Comparison of ENCODE assay signal across 15 cellular contexts in genomic region chr5:176454724-176455394, GRCh38. TPM values are rescaled to one million over a fixed set of nuclear protein-coding genes. Genes with fewer than 3 reads are reported as not detected.
DNase-seq lines count a peak whose midpoint lies in the region; ATAC-seq and TF ChIP-seq lines count a peak whose summit lies in the region.
"Had no signal": no experiment of that assay in that cellular context is flagged by ENCODE, and none has a peak within 500 bp of the region (broad histone marks: within the 10 kb centered on the region; RNA-seq: fewer than 3 reads in every experiment).

No MANE protein-coding gene starts in this region.

- H2BK15ac ChIP-seq in neuronal stem cell (ENCODE audit: low read length) = no peak overlapping the region

- H3K4me1 Mint-ChIP-seq in activated naive CD4-positive, alpha-beta T cell treated with anti-CD3 and anti-CD28 coated beads, Interleukin-2, amount 10 ng/mL, durations not matched to agents 7 days and 5 days = peaks cover 19% of the 10 kb centered on the region
- H3K4me1 Mint-ChIP-seq in neural progenitor cell = no peaks in the 10 kb centered on the region
- H3K4me1 Mint-ChIP-seq: GM23338, H9 had no signal

- peaks cover 4% of the 10 kb centered on the region for H3K79me1 ChIP-seq in neuronal stem cell (ENCODE audit: low read depth, low read length)

- H3K9ac ChIP-seq in neural progenitor cell (no peak overlapping the region), neuronal stem cell (ENCODE audit: low read depth, low read length, poor library complexity) (no peak overlapping the region)
- H3K9ac ChIP-seq: BLaER1 had no signal

- no peak overlapping the region for H2AFZ ChIP-seq in neural progenitor cell (replicated peaks)
- H2AFZ ChIP-seq in neuronal stem cell (ENCODE audit: low read length) = no peak overlapping the region
- H2AFZ ChIP-seq: GM23338 had no signal

- H3K4me3 ChIP-seq in neural progenitor cell (no peak overlapping the region), neuronal stem cell (ENCODE audit: low read length in 2 of 2) (no peak overlapping the region)
- H3K4me3 ChIP-seq: BLaER1, GM23338 had no signal

- H3K23ac ChIP-seq in neuronal stem cell (ENCODE audit: low read depth, low read length, poor library complexity) = no peak overlapping the region

- H3K27me3 ChIP-seq in neural progenitor cell (no peaks in the 10 kb centered on the region), neuronal stem cell (ENCODE audit: control insufficient read depth in 3 of 3, insufficient read depth in 3 of 3, low read depth in 1 of 3, low read length in 3 of 3) (no peaks in the 10 kb centered on the region)
- H3K27me3 ChIP-seq: BLaER1 had no signal

- H2BK120ac ChIP-seq in neuronal stem cell (ENCODE audit: low read depth, low read length) = no peak overlapping the region

- no peaks in the 10 kb centered on the region for H3F3A ChIP-seq in neural progenitor cell (ENCODE audit: low read depth)

- no peak overlapping the region for H2AK5ac ChIP-seq in neuronal stem cell (ENCODE audit: low read depth, low read length)

- no peak for TF ChIP-seq CTCF in neural progenitor cell (IDR thresholded peaks at IDR 0.05)

- H4K91ac ChIP-seq in neuronal stem cell (ENCODE audit: low read depth, low read length, poor library complexity) = no peak overlapping the region

- no peak overlapping the region for H3K14ac ChIP-seq in neuronal stem cell (ENCODE audit: low read length)

- no peak overlapping the region for H4K8ac ChIP-seq in neuronal stem cell (ENCODE audit: low read depth, low read length)

- no peak overlapping the region for H3K4ac ChIP-seq in neuronal stem cell (ENCODE audit: low read length)

- H3K27ac Mint-ChIP-seq in activated naive CD4-positive, alpha-beta T cell treated with anti-CD3 and anti-CD28 coated beads, Interleukin-2, amount 10 ng/mL, durations not matched to agents 7 days and 5 days = peak overlapping the region; percentile 49
- H3K27ac Mint-ChIP-seq in activated naive CD4-positive, alpha-beta T cell treated with anti-CD3 and anti-CD28 coated beads, Interleukin-2, amount 50 U/mL, for 72 hours = no peak overlapping the region
- peak overlapping the region; percentile 51 for H3K27ac Mint-ChIP-seq in neural progenitor cell
- H3K27ac Mint-ChIP-seq: GM23338 had no signal

- H3K4me1 ChIP-seq in neural progenitor cell = no peaks in the 10 kb centered on the region
- H3K4me1 ChIP-seq in neuronal stem cell (ENCODE audit: control insufficient read depth in 2 of 2, insufficient read depth in 1 of 2, low read depth in 1 of 2, low read length in 2 of 2) = no peaks in the 10 kb centered on the region

- peaks cover 24% of the 10 kb centered on the region for H4K20me1 ChIP-seq in neural progenitor cell (ENCODE audit: low read depth)

- H3K9me3 ChIP-seq in neural progenitor cell (ENCODE audit: low read depth) = no peaks in the 10 kb centered on the region
- H3K9me3 ChIP-seq in neuronal stem cell (replicated peaks in 1 of 2; ENCODE audit: control insufficient read depth in 2 of 2, insufficient read depth in 1 of 2, low read depth in 1 of 2, low read length in 2 of 2) = no peaks in the 10 kb centered on the region
- H3K9me3 ChIP-seq: BLaER1 had no signal

- H2BK5ac ChIP-seq in neuronal stem cell (ENCODE audit: low read length) = no peak overlapping the region

- H3K4me3 Mint-ChIP-seq in activated naive CD4-positive, alpha-beta T cell treated with anti-CD3 and anti-CD28 coated beads, Interleukin-2, amount 10 ng/mL, durations not matched to agents 7 days and 5 days = no peak overlapping the region
- no peak overlapping the region for H3K4me3 Mint-ChIP-seq in neural progenitor cell
- H3K4me3 Mint-ChIP-seq: GM23338, H9 had no signal

- no CpG with 5 or more reads among the region's 4 CpGs for WGBS in neuronal stem cell (ENCODE audit: extremely low coverage in 2 of 2, insufficient read length in 2 of 2, insufficient replicate concordance in 1 of 2), 2 donors

- CTCF ChIA-PET in activated naive CD4-positive, alpha-beta T cell treated with anti-CD3 and anti-CD28 coated beads, Interleukin-2, amount 10 ng/mL, durations not matched to agents 7 days and 5 days (lab: Charles Lee) = no interaction called here

- H2BK12ac ChIP-seq in neuronal stem cell (ENCODE audit: low read length) = no peak overlapping the region

- no peak for ATAC-seq in activated naive CD4-positive, alpha-beta T cell treated with anti-CD3 and anti-CD28 coated beads, Interleukin-2, amount 50 U/mL, for 72 hours
- ATAC-seq: GM23338 had no signal

- H3K4me2 ChIP-seq in neural progenitor cell (no peak overlapping the region), neuronal stem cell (ENCODE audit: insufficient read depth, low read length, poor library complexity, severe bottlenecking) (no peak overlapping the region)
- H3K4me2 ChIP-seq: BLaER1, GM23338 had no signal

- no peak overlapping the region for H3K18ac ChIP-seq in neuronal stem cell (ENCODE audit: low read length)

- H3K27ac ChIP-seq in neural progenitor cell (no peak overlapping the region), neuronal stem cell (replicated peaks; ENCODE audit: low read length) (no peak overlapping the region)
- H3K27ac ChIP-seq: 22Rv1, BLaER1 had no signal

- H3K27me3 Mint-ChIP-seq in activated naive CD4-positive, alpha-beta T cell treated with anti-CD3 and anti-CD28 coated beads, Interleukin-2, amount 10 ng/mL, durations not matched to agents 7 days and 5 days = no peaks in the 10 kb centered on the region
- H3K27me3 Mint-ChIP-seq in neural progenitor cell (ENCODE audit: insufficient read depth, low read depth) = no peaks in the 10 kb centered on the region

- H3K36me3 ChIP-seq in neural progenitor cell (peaks cover 9% of the 10 kb centered on the region), neuronal stem cell (replicated peaks in 1 of 2; ENCODE audit: control insufficient read depth in 2 of 2, insufficient read depth in 2 of 2, low read length in 2 of 2) (peaks cover 0 to 44% of the 10 kb centered on the region in 2 donors)

- peaks cover 35% of the 10 kb centered on the region for H3K36me3 Mint-ChIP-seq in activated naive CD4-positive, alpha-beta T cell treated with anti-CD3 and anti-CD28 coated beads, Interleukin-2, amount 10 ng/mL, durations not matched to agents 7 days and 5 days
- peaks cover 0 to 6% of the 10 kb centered on the region in 2 donors for H3K36me3 Mint-ChIP-seq in activated naive CD4-positive, alpha-beta T cell treated with anti-CD3 and anti-CD28 coated beads, Interleukin-2, amount 50 U/mL, for 72 hours
- H3K36me3 Mint-ChIP-seq in neural progenitor cell = peaks cover 11% of the 10 kb centered on the region

- DNase-seq in activated naive CD4-positive, alpha-beta T cell treated with anti-CD3 and anti-CD28 coated beads, Interleukin-2, amount 10 ng/mL, durations not matched to agents 7 days and 5 days = no peak
- no peak for DNase-seq in activated naive CD4-positive, alpha-beta T cell treated with anti-CD3 and anti-CD28 coated beads, Interleukin-2, amount 50 U/mL, for 72 hours (ENCODE audit: low spot score in 2 of 2)
- DNase-seq in NCI-H2029 treated with DMSO at 0.1 percent for 48 hours (lab: John Stamatoyannopoulos, UW) = peak; percentile 49
- peak; percentile 28 for DNase-seq in fibroblast of gingiva (ENCODE audit: low read depth)
- DNase-seq in neural progenitor cell (ENCODE audit: low spot score) = no peak
- DNase-seq in EL = no peak
- no peak for DNase-seq in NCI-H1436 (lab: John Stamatoyannopoulos, UW)
- no peak for DNase-seq in neuronal stem cell (ENCODE audit: low spot score)
- DNase-seq: AML-193, DMS79, H9, IMR-90 had no signal

- peaks cover 97% of the 10 kb centered on the region for H3K79me2 ChIP-seq in neural progenitor cell (ENCODE audit: low read depth)

- H3K9me3 Mint-ChIP-seq in activated naive CD4-positive, alpha-beta T cell treated with anti-CD3 and anti-CD28 coated beads, Interleukin-2, amount 10 ng/mL, durations not matched to agents 7 days and 5 days = no peaks in the 10 kb centered on the region
- no peaks in the 10 kb centered on the region for H3K9me3 Mint-ChIP-seq in activated naive CD4-positive, alpha-beta T cell treated with anti-CD3 and anti-CD28 coated beads, Interleukin-2, amount 50 U/mL, for 72 hours
- no peaks in the 10 kb centered on the region for H3K9me3 Mint-ChIP-seq in neural progenitor cell
- H3K9me3 Mint-ChIP-seq: GM23338, H9 had no signal

RNA-seq across cellular contexts. Expression of gene FAF2, which starts 6.7 kb away (rescaled TPM):
- 10 to 100 TPM; 36.3 to 37.7 TPM for total RNA-seq in activated naive CD4-positive, alpha-beta T cell treated with anti-CD3 and anti-CD28 coated beads, Interleukin-2, amount 50 U/mL, for 72 hours
- 32.3 and 33.4 TPM in 2 replicates for total RNA-seq in neural progenitor cell (ENCODE audit: low replicate concordance)
- 23.5 TPM for polyA plus RNA-seq in neuronal stem cell (2013, experiment 1 of 2)
- 24.7 TPM for polyA plus RNA-seq in neuronal stem cell (2013, experiment 2 of 2)

RNA-seq across cellular contexts. Expression of gene CLTB, which starts 38.5 kb away (rescaled TPM):
- 10 to 100 TPM; 41.8 to 48.6 TPM for total RNA-seq in activated naive CD4-positive, alpha-beta T cell treated with anti-CD3 and anti-CD28 coated beads, Interleukin-2, amount 50 U/mL, for 72 hours
- 12.6 and 29.2 TPM in 2 replicates for total RNA-seq in neural progenitor cell (ENCODE audit: low replicate concordance)
- 21.0 TPM for polyA plus RNA-seq in neuronal stem cell (2013, experiment 1 of 2)
- 20.3 TPM for polyA plus RNA-seq in neuronal stem cell (2013, experiment 2 of 2)

Comparison
In these comparisons a context has a peak if more than half of its experiments do, and no peak if none do; other contexts are left out.
1. H3K27ac Mint-ChIP-seq: peak in activated naive CD4-positive, alpha-beta T cell treated with anti-CD3 and anti-CD28 coated beads, Interleukin-2, amount 10 ng/mL, durations not matched to agents 7 days and 5 days (single experiment) and neural progenitor cell (single experiment); none in activated naive CD4-positive, alpha-beta T cell treated with anti-CD3 and anti-CD28 coated beads, Interleukin-2, amount 50 U/mL, for 72 hours (0 of 2).
2. DNase-seq: peak in NCI-H2029 treated with DMSO at 0.1 percent for 48 hours (single experiment) and fibroblast of gingiva (single experiment); none in activated naive CD4-positive, alpha-beta T cell treated with anti-CD3 and anti-CD28 coated beads, Interleukin-2, amount 10 ng/mL, durations not matched to agents 7 days and 5 days (single experiment), activated naive CD4-positive, alpha-beta T cell treated with anti-CD3 and anti-CD28 coated beads, Interleukin-2, amount 50 U/mL, for 72 hours (0 of 2), neural progenitor cell (single experiment), EL (single experiment), NCI-H1436 (single experiment) and neuronal stem cell (single experiment).